In genomic region chr9:130039504-130040147, GRCh38 we compare ENCODE assay signal across 9 cellular contexts. TPM values are rescaled to one million over a fixed set of nuclear protein-coding genes. Genes with fewer than 3 reads are reported as not detected.
DNase-seq lines count a peak whose midpoint lies in the region; ATAC-seq and TF ChIP-seq lines count a peak whose summit lies in the region.
"Had no signal": no experiment of that assay in that cellular context is flagged by ENCODE, and none has a peak within 500 bp of the region (broad histone marks: within the 10 kb centered on the region; RNA-seq: fewer than 3 reads in every experiment).

No MANE protein-coding gene starts in this region.

- H3K4me3 ChIP-seq in A673 (ENCODE audit: low read depth, low read length, poor library complexity, severe bottlenecking) (peak overlapping the region; percentile 95), PC-3 (ENCODE audit: low read length) (no peak overlapping the region), fibroblast of the aortic adventitia (ENCODE audit: low read depth, low read length) (no peak overlapping the region), aorta (ENCODE audit: low read length in 2 of 2) (no peak overlapping the region)

- DNase-seq in A673 (ENCODE audit: low spot score) (peak; percentile 63), PC-3 (peak; percentile 12), fibroblast of the aortic adventitia (ENCODE audit: low read depth) (peak; percentile 23), aorta (no peak), NCI-H226 (no peak), NCI-H2107 treated with DMSO at 0.1 percent for 48 hours (lab: John Stamatoyannopoulos, UW; ENCODE audit: unreplicated experiment) (no peak)
- DNase-seq: kidney glomerular epithelial cell had no signal

- H3K9ac ChIP-seq in PC-3 (ENCODE audit: low read length), result no peak overlapping the region

- H3K27ac ChIP-seq in A673 (ENCODE audit: low read depth, low read length, poor library complexity, severe bottlenecking) (peak overlapping the region; percentile 52), PC-3 (ENCODE audit: low read length) (no peak overlapping the region), aorta (ENCODE audit: low read depth in 1 of 2, low read length in 2 of 2) (no peak overlapping the region)

- H3K9me2 ChIP-seq in PC-3 (replicated peaks; ENCODE audit: low read length), result no peaks in the 10 kb centered on the region

- peaks cover 67% of the 10 kb centered on the region for H3K4me1 ChIP-seq in A673 (ENCODE audit: insufficient read depth, low read length, poor library complexity, severe bottlenecking)
- H3K4me1 ChIP-seq in PC-3 (ENCODE audit: insufficient read depth, low read length), result peaks cover 33% of the 10 kb centered on the region
- H3K4me1 ChIP-seq in aorta (ENCODE audit: control insufficient read depth in 1 of 2, insufficient read depth in 2 of 2, low read length in 2 of 2), result no peaks in the 10 kb centered on the region

- H4K20me1 ChIP-seq in PC-3 (ENCODE audit: low read length), result peaks cover 12% of the 10 kb centered on the region; the same call in 1 of the 2 replicates

- peaks cover 83% of the 10 kb centered on the region for H3K79me2 ChIP-seq in PC-3 (ENCODE audit: low read length)

- ATAC-seq in GM18907 (IDR thresholded peaks at IDR 0.05; ENCODE audit: unreplicated experiment) (peak; percentile 31), PC-3 (no peak), aorta (ENCODE audit: low FRiP score) (no peak), HG03457 (IDR thresholded peaks at IDR 0.05; ENCODE audit: unreplicated experiment) (no peak)

- H3K4me2 ChIP-seq in PC-3 (ENCODE audit: low read length), result peak overlapping the region; percentile 19; the same call in 1 of the 2 replicates

- intact Hi-C loops in A673 (cut with micrococcal nuclease; ENCODE audit: unreplicated experiment) (loop anchor here (5.0 kb wide), 2 partner anchors 72 to 157 kb away; no protein-coding TSS in a partner anchor), PC-3 (cut with micrococcal nuclease) (loop anchor here (2.0 to 5.0 kb wide), 2 partner anchors 71 to 152 kb away; no protein-coding TSS in a partner anchor), aorta (cut with DNase I) (loop anchor here (5.0 kb wide), 2 partner anchors 72 to 152 kb away; no protein-coding TSS in a partner anchor)

- H3F3A ChIP-seq in PC-3 (ENCODE audit: low read length, unreplicated experiment), result no peaks in the 10 kb centered on the region

- CTCF ChIA-PET in A673 (lab: Charles Lee) (no interaction called here), PC-3 (lab: Charles Lee) (interaction anchor here (0.5 kb wide), 1 partner anchor 59 kb away, joined by 3 read pairs; no protein-coding TSS in a partner anchor)

- no peaks in the 10 kb centered on the region for H3K9me3 ChIP-seq in A673 (ENCODE audit: low read depth, low read length, poor library complexity, severe bottlenecking)
- H3K9me3 ChIP-seq in PC-3 (ENCODE audit: low read length), result no peaks in the 10 kb centered on the region
- no peaks in the 10 kb centered on the region for H3K9me3 ChIP-seq in aorta (ENCODE audit: control insufficient read depth, low read length)

- TF ChIP-seq CTCF in A673 (conservative IDR thresholded peaks at IDR 0.05; ENCODE audit: low read depth, low read length), result peak; percentile 48
- TF ChIP-seq CTCF in PC-3 (conservative IDR thresholded peaks at IDR 0.05; ENCODE audit: low read depth, low read length), result peak; percentile 42; the same call in 1 of the 2 replicates
- TF ChIP-seq CTCF in fibroblast of the aortic adventitia (IDR thresholded peaks at IDR 0.05; ENCODE audit: insufficient read depth, low read length), result peak; percentile 6

- H3K27me3 ChIP-seq in A673 (replicated peaks; ENCODE audit: insufficient read depth, low read depth, low read length, poor library complexity), result no peaks in the 10 kb centered on the region
- no peaks in the 10 kb centered on the region for H3K27me3 ChIP-seq in PC-3 (ENCODE audit: low read length)
- no peaks in the 10 kb centered on the region for H3K27me3 ChIP-seq in aorta (ENCODE audit: control insufficient read depth in 1 of 2, insufficient read depth in 2 of 2, low read length in 1 of 2)

- no TSS peak for BruUV-seq in A673 (replicated peaks; lab: Mats Ljungman, UMichigan)
- no TSS peak for BruUV-seq in PC-3 (replicated peaks; lab: Mats Ljungman, UMichigan)

- no peaks in the 10 kb centered on the region for H3K36me3 ChIP-seq in A673 (ENCODE audit: insufficient read depth, low read length, poor library complexity, severe bottlenecking)
- no peaks in the 10 kb centered on the region for H3K36me3 ChIP-seq in PC-3 (ENCODE audit: low read depth, low read length)
- H3K36me3 ChIP-seq in aorta (ENCODE audit: control insufficient read depth in 1 of 2, insufficient read depth in 2 of 2, low read length in 1 of 2), result no peaks in the 10 kb centered on the region

- no peak overlapping the region for H2AFZ ChIP-seq in PC-3 (ENCODE audit: low read length)

- WGBS in aorta, 2 donors, result 90% methylated on average over 6 of the region's 6 CpGs

- POLR2A ChIA-PET in A673 (lab: Charles Lee; ENCODE audit: low non-redundant PET), result interaction anchor here (0.6 kb wide), 1 partner anchor 10 kb away, joined by 3 read pairs; no protein-coding TSS in a partner anchor
- POLR2A ChIA-PET in PC-3 (lab: Charles Lee; ENCODE audit: unreplicated experiment), result no interaction called here

RNA-seq across cellular contexts. Expression of gene FNBP1, which starts 3.4 kb away (rescaled TPM):
- total RNA-seq in A673 (2021) (200 and 215 TPM in 2 replicates), PC-3 (2014; rRNA removed) (30.8 and 39.6 TPM in 2 replicates), fibroblast of the aortic adventitia (ENCODE audit: low replicate concordance) (44.4 and 57.9 TPM in 2 replicates), aorta (10 to 100 TPM; 92.2 to 92.9 TPM)
- 10 to 100 TPM; 21.9 to 35.4 TPM for polyA plus RNA-seq in aorta

RNA-seq across cellular contexts. Expression of gene GPR107, which starts 14.1 kb away (rescaled TPM):
- total RNA-seq in A673 (2021) (47.1 and 50.9 TPM in 2 replicates), PC-3 (2014; rRNA removed) (11.4 and 15.4 TPM in 2 replicates), fibroblast of the aortic adventitia (ENCODE audit: low replicate concordance) (11.5 and 30.9 TPM in 2 replicates), aorta (10 to 100 TPM; 43.3 to 48.2 TPM)
- 10 to 100 TPM in 1 of 2 donors, 1 to 10 TPM in 1; 7.4 to 26.9 TPM for polyA plus RNA-seq in aorta

Comparison
In these comparisons a context has a peak if more than half of its experiments do, and no peak if none do; other contexts are left out.
1. DNase-seq: peak in A673 (single experiment), PC-3 (single experiment) and fibroblast of the aortic adventitia (single experiment); none in aorta (0 of 2), NCI-H226 (single experiment) and NCI-H2107 treated with DMSO at 0.1 percent for 48 hours (single experiment).
2. Peak in every context shown above with its lines, with median percentiles within 50 percentile points of each other: CTCF ChIP-seq.